Comparison of ENCODE assay signal across 7 cellular contexts in the genomic region with DNA sequence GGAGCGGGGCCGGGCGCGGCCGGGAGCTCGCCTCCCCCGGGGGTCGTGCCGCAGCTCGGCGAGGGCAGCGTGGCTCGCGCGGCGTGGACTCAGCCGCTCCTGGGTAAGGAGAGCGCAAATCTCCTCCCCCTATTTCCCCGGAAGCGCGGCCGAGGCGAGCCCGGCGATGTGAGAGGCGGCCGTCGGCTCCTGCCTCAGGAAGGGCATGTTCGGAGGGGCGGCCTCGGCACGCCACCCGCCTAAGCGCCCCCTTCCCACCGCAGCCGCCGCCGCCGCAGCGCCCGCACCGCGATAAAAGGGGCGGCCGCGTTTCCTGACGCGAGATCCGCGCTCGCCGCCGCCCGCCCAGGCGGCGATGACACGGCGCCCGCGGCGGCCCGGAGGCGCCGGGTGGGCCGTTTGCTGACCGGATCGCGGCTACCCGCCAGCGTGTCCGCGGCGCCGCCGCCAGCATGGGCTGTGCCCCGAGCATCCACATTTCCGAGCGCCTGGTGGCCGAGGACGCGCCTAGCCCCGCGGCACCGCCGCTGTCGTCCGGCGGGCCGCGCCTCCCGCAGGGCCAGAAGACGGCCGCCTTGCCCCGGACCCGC. TPM values are rescaled to one million over a fixed set of nuclear protein-coding genes. Genes with fewer than 3 reads are reported as not detected.
DNase-seq lines count a peak whose midpoint lies in the region; ATAC-seq and TF ChIP-seq lines count a peak whose summit lies in the region.

Gene PDE8A (plus strand): TSS at position 146 of the 590 bp plus-strand sequence. CDS start 307 bp downstream, at position 453.

- 0% methylated on average over 55 of the region's 95 CpGs; no CpG with 5 or more reads in 1 of the 2 experiments for WGBS in IMR-90 (ENCODE audit: extremely low coverage in 2 of 2, insufficient read length in 1 of 2), 2 experiments
- WGBS in upper lobe of left lung, 2 donors: 0% methylated on average over 4 of the region's 95 CpGs; no CpG with 5 or more reads in 1 of the 2 donors

- no peak within 1 kb of the TSS for H4K5ac ChIP-seq in IMR-90 (ENCODE audit: low read depth, low read length)

- H2BK20ac ChIP-seq in IMR-90 (ENCODE audit: low read depth, low read length): peak within 1 kb of the TSS; percentile 59; the same call in 1 of the 2 replicates

- intact Hi-C loops in IMR-90 (cut with micrococcal nuclease): loop anchor here (2.0 kb wide), 1 partner anchor 63 kb away; no protein-coding TSS in a partner anchor
- intact Hi-C loops in activated CD4-positive, alpha-beta memory T cell treated with anti-CD3 and anti-CD28 coated beads for 36 hours (cut with micrococcal nuclease): loop anchor here (1.0 to 10.0 kb wide), 11 partner anchors 10 to 815 kb away; partner anchors contain the start of genes AKAP13 and ZNF592

- peaks cover 43% of the 10 kb centered on the region for H3K4me1 Mint-ChIP-seq in activated CD4-positive, alpha-beta memory T cell treated with anti-CD3 and anti-CD28 coated beads for 36 hours (ENCODE audit: low read depth)

- peaks cover 5% of the 10 kb centered on the region for H3K4me1 ChIP-seq in IMR-90 (ENCODE audit: control insufficient read depth, insufficient read depth, low read length)
- H3K4me1 ChIP-seq in upper lobe of left lung: peaks cover 22 to 39% (median 25%) of the 10 kb centered on the region in 4 donors

- peaks cover 2% of the 10 kb centered on the region for H3K36me3 Mint-ChIP-seq in activated CD4-positive, alpha-beta memory T cell treated with anti-CD3 and anti-CD28 coated beads for 36 hours

- in situ Hi-C loops in IMR-90 (cut with MboI; ENCODE audit: low sequenced_read_pairs): no loop called here

- TF ChIP-seq RAD21 in IMR-90 (IDR thresholded peaks at IDR 0.05; ENCODE audit: low read length): peak; percentile 16; the same call in 1 of the 2 replicates

- no peaks in the 10 kb centered on the region for H3K9me3 Mint-ChIP-seq in activated CD4-positive, alpha-beta memory T cell treated with anti-CD3 and anti-CD28 coated beads for 36 hours

- H4K91ac ChIP-seq in IMR-90 (ENCODE audit: insufficient read depth, low read depth, low read length): peak within 1 kb of the TSS; percentile 78

- H3K27ac ChIP-seq in IMR-90 (ENCODE audit: insufficient read depth, low read length): peak within 1 kb of the TSS; percentile 82
- peak within 1 kb of the TSS; percentile 87 to 94 (median 93) for H3K27ac ChIP-seq in upper lobe of left lung

- H3K23ac ChIP-seq in IMR-90 (ENCODE audit: low read depth, low read length): peak within 1 kb of the TSS; percentile 86

- POLR2A ChIA-PET in IMR-90 (lab: Charles Lee; ENCODE audit: unreplicated experiment): interaction anchor here (1.0 kb wide), 1 partner anchor 62 kb away, joined by 3 read pairs; no protein-coding TSS in a partner anchor
- POLR2A ChIA-PET in activated CD4-positive, alpha-beta memory T cell treated with anti-CD3 and anti-CD28 coated beads for 36 hours (lab: Charles Lee): interaction anchor here (0.5 to 3.9 kb wide), 7 partner anchors 10 to 399 kb away, joined by 3 to 21 read pairs (median 4); partner anchors contain the start of gene AKAP13

- TF ChIP-seq POLR2A in IMR-90 (IDR thresholded peaks at IDR 0.05; ENCODE audit: low read depth, low read length): peak; percentile 77; the same call in 1 of the 2 replicates
- TF ChIP-seq POLR2A in upper lobe of left lung (IDR thresholded peaks at IDR 0.05): no peak

- no peak within 1 kb of the TSS for H3K18ac ChIP-seq in IMR-90 (ENCODE audit: low read depth, low read length)

- H3K14ac ChIP-seq in IMR-90 (replicated peaks; ENCODE audit: low read depth, low read length): peak within 1 kb of the TSS; percentile 94

- peak within 1 kb of the TSS; percentile 78 for H3K4ac ChIP-seq in IMR-90 (ENCODE audit: low read depth, low read length)

- peak within 1 kb of the TSS; percentile 93 for H3K27ac Mint-ChIP-seq in activated CD4-positive, alpha-beta memory T cell treated with anti-CD3 and anti-CD28 coated beads for 36 hours

- no peaks in the 10 kb centered on the region for H3K36me3 ChIP-seq in IMR-90 (ENCODE audit: control insufficient read depth, insufficient read depth, low read length)
- no peaks in the 10 kb centered on the region for H3K36me3 ChIP-seq in upper lobe of left lung

- peak within 1 kb of the TSS; percentile 32 to 87 for H4K8ac ChIP-seq in IMR-90 (ENCODE audit: low read depth in 2 of 2, low read length in 2 of 2)

- H3K27me3 ChIP-seq in IMR-90 (ENCODE audit: control insufficient read depth, insufficient read depth, low read length): no peaks in the 10 kb centered on the region
- H3K27me3 ChIP-seq in upper lobe of left lung: no peaks in the 10 kb centered on the region

- H3K4me3 ChIP-seq in GM12875 (ENCODE audit: low read depth, low read length): peak within 1 kb of the TSS; percentile 89
- H3K4me3 ChIP-seq in IMR-90 (ENCODE audit: insufficient read depth, low read depth, low read length): peak within 1 kb of the TSS; percentile 88
- H3K4me3 ChIP-seq in epithelial cell of esophagus (ENCODE audit: low read length): peak within 1 kb of the TSS; percentile 71
- H3K4me3 ChIP-seq in upper lobe of left lung: peak within 1 kb of the TSS; percentile 70 to 96 (median 86)

- no TSS peak for BruUV-seq in IMR-90 (replicated peaks; lab: Mats Ljungman, UMichigan)

- peak within 1 kb of the TSS; percentile 88 for H2BK5ac ChIP-seq in IMR-90 (ENCODE audit: low read depth, low read length, poor library complexity, severe bottlenecking)

- CTCF ChIA-PET in IMR-90 (lab: Yijun Ruan, JAX): interaction anchor here (0.6 kb wide), 1 partner anchor 297 kb away, joined by 4 read pairs; no protein-coding TSS in a partner anchor
- CTCF ChIA-PET in activated CD4-positive, alpha-beta memory T cell treated with anti-CD3 and anti-CD28 coated beads for 36 hours (lab: Charles Lee): interaction anchor here (2.1 to 2.7 kb wide), 3 partner anchors 63 to 411 kb away, joined by 8 to 20 read pairs (median 12); no protein-coding TSS in a partner anchor

- H2AFZ ChIP-seq in IMR-90 (replicated peaks; ENCODE audit: low read length, poor library complexity): peak within 1 kb of the TSS; percentile 99

- peaks cover 10 to 34% of the 10 kb centered on the region in 2 experiments for H3K79me1 ChIP-seq in IMR-90 (ENCODE audit: low read depth in 1 of 2, low read length in 2 of 2)

- H3K9me3 ChIP-seq in IMR-90 (ENCODE audit: control insufficient read depth, insufficient read depth, low read length): no peaks in the 10 kb centered on the region
- no peaks in the 10 kb centered on the region for H3K9me3 ChIP-seq in upper lobe of left lung

- TF ChIP-seq EP300 in upper lobe of left lung (IDR thresholded peaks at IDR 0.05): no peak

- no peak within 1 kb of the TSS; the same call in 2 of the 3 replicates for H2BK15ac ChIP-seq in IMR-90 (ENCODE audit: low read depth, low read length)

- 0 out of 2 replicates have a peak, but pooled peaks cover 5% of the 10 kb centered on the region for H3K9me1 ChIP-seq in IMR-90 (ENCODE audit: insufficient read depth, low read length)

- H3K56ac ChIP-seq in IMR-90 (ENCODE audit: extremely low read depth, insufficient read depth, low read length): peak within 1 kb of the TSS; percentile 77

- peaks cover 40% of the 10 kb centered on the region for H4K20me1 ChIP-seq in IMR-90 (ENCODE audit: insufficient read depth, low read length)

- peak within 1 kb of the TSS; percentile 39; the same call in 1 of the 2 replicates for H2AK5ac ChIP-seq in IMR-90 (ENCODE audit: low read depth, low read length)

- peak within 1 kb of the TSS; percentile 96 for H3K4me3 Mint-ChIP-seq in activated CD4-positive, alpha-beta memory T cell treated with anti-CD3 and anti-CD28 coated beads for 36 hours

- peak within 1 kb of the TSS; percentile 93 for H2BK120ac ChIP-seq in IMR-90 (ENCODE audit: low read depth, low read length)

- peak within 1 kb of the TSS; percentile 80 for H3K4me2 ChIP-seq in IMR-90 (ENCODE audit: low read depth, low read length)

- TF ChIP-seq CTCF in GM12875 (IDR thresholded peaks at IDR 0.05; ENCODE audit: borderline replicate concordance, insufficient read depth, low read depth, low read length) (no peak), IMR-90 (conservative IDR thresholded peaks at IDR 0.05; ENCODE audit: low read depth, low read length) (no peak), epithelial cell of esophagus (IDR thresholded peaks at IDR 0.05; ENCODE audit: insufficient read depth, low read depth, low read length, missing control alignments) (no peak), upper lobe of left lung (IDR thresholded peaks at IDR 0.05) (peak in 4 of 6 experiments; percentile 27 to 70 (median 42))

- peak within 1 kb of the TSS; percentile 92 for H2AK9ac ChIP-seq in IMR-90 (replicated peaks; ENCODE audit: low read depth, low read length, poor library complexity)

- ATAC-seq in GM21717 (IDR thresholded peaks at IDR 0.05; ENCODE audit: unreplicated experiment): peak; percentile 27
- ATAC-seq in IMR-90 (ENCODE audit: low read depth): peak; percentile 3
- peak in 1 of 2 donors; percentile 27 for ATAC-seq in upper lobe of left lung (ENCODE audit: low FRiP score in 2 of 2)

- DNase-seq in IMR-90 (peak; percentile 31), epithelial cell of esophagus (ENCODE audit: low read depth) (peak; percentile 50), myocyte (ENCODE audit: low read depth) (peak; percentile 46), upper lobe of left lung (peak; percentile 44 to 94)
- peak; percentile 68 for DNase-seq in activated CD4-positive, alpha-beta memory T cell treated with anti-CD3 and anti-CD28 coated beads for 36 hours

- H3K27me3 Mint-ChIP-seq in activated CD4-positive, alpha-beta memory T cell treated with anti-CD3 and anti-CD28 coated beads for 36 hours: no peaks in the 10 kb centered on the region

- H3K9ac ChIP-seq in IMR-90 (ENCODE audit: low read depth, low read length): peak within 1 kb of the TSS; percentile 73

- dilution Hi-C loops in IMR-90 (cut with HindIII; ENCODE audit: low sequenced_read_pairs, unreplicated experiment): no loop called here

TF ChIP-seq in IMR-90, 13 proteins besides CTCF, POLR2A, EP300 and RAD21:
- TF ChIP-seq NFE2L2 (IDR thresholded peaks at IDR 0.05; ENCODE audit: low read depth, low read length): no peak
- TF ChIP-seq MAZ (IDR thresholded peaks at IDR 0.05; ENCODE audit: borderline replicate concordance, low read depth, low read length): peak; percentile 55; the same call in 1 of the 2 replicates
- peak; percentile 47; the same call in 1 of the 2 replicates for TF ChIP-seq MXI1 (IDR thresholded peaks at IDR 0.05; ENCODE audit: borderline replicate concordance, low read depth, low read length)

RNA-seq across cellular contexts. Expression of gene PDE8A, which starts in this region (rescaled TPM):
- total RNA-seq in IMR-90 (2012; rRNA removed): 32.4 and 40.3 TPM in 2 replicates
- polyA plus RNA-seq in IMR-90 (2012; rRNA removed): 27.9 and 35.9 TPM in 2 replicates
- polyA plus RNA-seq in IMR-90 (2012; cell fraction: cytosol; rRNA removed): 6.7 and 13.5 TPM in 2 replicates
- 26.0 and 126 TPM in 2 replicates for polyA plus RNA-seq in IMR-90 (2012; cell fraction: nucleus; rRNA removed; ENCODE audit: low replicate concordance)
- 10 to 100 TPM; 20.8 to 21.2 TPM for total RNA-seq in activated CD4-positive, alpha-beta memory T cell treated with anti-CD3 and anti-CD28 coated beads for 36 hours
- total RNA-seq in myocyte: 6.8 and 18.4 TPM in 2 replicates
- 5.3 TPM for polyA plus RNA-seq in myocyte (2012)
- 10 to 100 TPM; 36.5 to 66.0 (median 48.4) TPM for total RNA-seq in upper lobe of left lung

Comparison
In these comparisons a context has a peak if more than half of its experiments do, and no peak if none do; other contexts are left out.
1. CTCF ChIP-seq: peak in upper lobe of left lung (4 of 6); none in GM12875 (single experiment), IMR-90 (single experiment) and epithelial cell of esophagus (single experiment).
2. Peak in every context shown above with its lines, with median percentiles within 50 percentile points of each other: H3K4me3 ChIP-seq and DNase-seq.